ENCODE assay signal across 19 cellular contexts in genomic region chr6:76250666-76251065, GRCh38.
"Had no signal": no experiment of that assay in that cellular context is flagged by ENCODE, and none has a peak within 500 bp of the region (broad histone marks: within the 10 kb centered on the region; RNA-seq: fewer than 3 reads in every experiment).

No MANE protein-coding gene starts in this region.

- H3K4me3 ChIP-seq: ascending aorta, dorsolateral prefrontal cortex, gastrocnemius medialis, heart left ventricle, right atrium auricular region, tibial artery had no signal

- ATAC-seq: activated CD8-positive, alpha-beta memory T cell treated with anti-CD3 and anti-CD28 coated beads, Interleukin-2, amount 10 ng/mL, durations not matched to agents 7 days and 5 days; gastrocnemius medialis; heart left ventricle; natural killer cell treated with Interleukin-12 subunit alpha and Interleukin-12 subunit beta and Interleukin-15 and Interleukin-18, amount 100 ng/mL, for 72 hours had no signal

- H3K27ac ChIP-seq: ascending aorta, dorsolateral prefrontal cortex, gastrocnemius medialis, heart left ventricle, right atrium auricular region, tibial artery had no signal

- H3K36me3 ChIP-seq: ascending aorta, gastrocnemius medialis, heart left ventricle, right atrium auricular region, tibial artery had no signal

- H3K4me1 ChIP-seq: ascending aorta, gastrocnemius medialis, heart left ventricle, right atrium auricular region, tibial artery had no signal

- DNase-seq: activated CD4-positive, alpha-beta memory T cell treated with anti-CD3 and anti-CD28 coated beads for 36 hours; activated CD4-positive, alpha-beta T cell treated with anti-CD3 and anti-CD28 coated beads for 1 hour; activated CD8-positive, alpha-beta memory T cell treated with anti-CD3 and anti-CD28 coated beads, Interleukin-2, amount 10 ng/mL, durations not matched to agents 7 days and 5 days; activated naive CD4-positive, alpha-beta T cell treated with anti-CD3 and anti-CD28 coated beads for 36 hours; activated T-cell treated with anti-CD3 and anti-CD28 coated beads, Interleukin-2, amount 50 U/mL, for 1 hour; dorsolateral prefrontal cortex; endodermal cell; gastrocnemius medialis; heart left ventricle; immature natural killer cell; mesendoderm; nucleus accumbens; small intestine; stimulated activated CD4-positive, alpha-beta T cell treated with anti-CD3 and anti-CD28 coated beads, Interleukin-4, amount 100 ng/mL, for 24 hours; stimulated activated naive CD4-positive, alpha-beta T cell; tibial artery had no signal

- H3K9me3 ChIP-seq: ascending aorta, gastrocnemius medialis, right atrium auricular region, tibial artery had no signal

- H3K27me3 ChIP-seq: ascending aorta, dorsolateral prefrontal cortex, gastrocnemius medialis, heart left ventricle, right atrium auricular region, tibial artery had no signal
